25 cellular contexts compared by ENCODE assay signal in genomic region chr11:59249535-59249934, GRCh38. TPM values are rescaled to one million over a fixed set of nuclear protein-coding genes. Genes with fewer than 3 reads are reported as not detected.
"Had no signal": no experiment of that assay in that cellular context is flagged by ENCODE, and none has a peak within 500 bp of the region (broad histone marks: within the 10 kb centered on the region; RNA-seq: fewer than 3 reads in every experiment).

No MANE protein-coding gene starts in this region.

- H3K9ac ChIP-seq: SK-N-SH had no signal

- H3K4me2 ChIP-seq: SK-N-SH had no signal

- H3K36me3 Mint-ChIP-seq: T-cell had no signal

- H3K27ac ChIP-seq: RWPE1 had no signal

- H3K9me3 Mint-ChIP-seq: T-cell had no signal

- H3K27me3 Mint-ChIP-seq: T-cell had no signal

- H3K4me3 Mint-ChIP-seq: T-cell had no signal

- H3K27ac Mint-ChIP-seq: T-cell had no signal

- DNase-seq: KBM-7, MV-4-11, NCI-H1048, NCI-H1105, NCI-H1417 treated with DMSO at 0.1 percent for 48 hours, NCI-H187, NCI-H2029, NCI-H2081 treated with DMSO at 0.1 percent for 48 hours, NCI-H2171, NCI-H226, NCI-H446, NCI-H510A, NCI-H524 treated with DMSO at 0.1 percent for 48 hours, NCI-H69, NCI-H774, PC-3, SHP77, SK-N-SH, SW 1271, T-cell had no signal

- H3K9me3 ChIP-seq: SK-N-SH had no signal

RNA-seq across cellular contexts. Expression of gene MPEG1, which starts 36.8 kb away (rescaled TPM):
- total RNA-seq: HT1080, LHCN-M2, MCF 10A, PC-3, SK-MEL-5 had no signal
- polyA plus RNA-seq: SK-N-SH had no signal
